In the genomic region with DNA sequence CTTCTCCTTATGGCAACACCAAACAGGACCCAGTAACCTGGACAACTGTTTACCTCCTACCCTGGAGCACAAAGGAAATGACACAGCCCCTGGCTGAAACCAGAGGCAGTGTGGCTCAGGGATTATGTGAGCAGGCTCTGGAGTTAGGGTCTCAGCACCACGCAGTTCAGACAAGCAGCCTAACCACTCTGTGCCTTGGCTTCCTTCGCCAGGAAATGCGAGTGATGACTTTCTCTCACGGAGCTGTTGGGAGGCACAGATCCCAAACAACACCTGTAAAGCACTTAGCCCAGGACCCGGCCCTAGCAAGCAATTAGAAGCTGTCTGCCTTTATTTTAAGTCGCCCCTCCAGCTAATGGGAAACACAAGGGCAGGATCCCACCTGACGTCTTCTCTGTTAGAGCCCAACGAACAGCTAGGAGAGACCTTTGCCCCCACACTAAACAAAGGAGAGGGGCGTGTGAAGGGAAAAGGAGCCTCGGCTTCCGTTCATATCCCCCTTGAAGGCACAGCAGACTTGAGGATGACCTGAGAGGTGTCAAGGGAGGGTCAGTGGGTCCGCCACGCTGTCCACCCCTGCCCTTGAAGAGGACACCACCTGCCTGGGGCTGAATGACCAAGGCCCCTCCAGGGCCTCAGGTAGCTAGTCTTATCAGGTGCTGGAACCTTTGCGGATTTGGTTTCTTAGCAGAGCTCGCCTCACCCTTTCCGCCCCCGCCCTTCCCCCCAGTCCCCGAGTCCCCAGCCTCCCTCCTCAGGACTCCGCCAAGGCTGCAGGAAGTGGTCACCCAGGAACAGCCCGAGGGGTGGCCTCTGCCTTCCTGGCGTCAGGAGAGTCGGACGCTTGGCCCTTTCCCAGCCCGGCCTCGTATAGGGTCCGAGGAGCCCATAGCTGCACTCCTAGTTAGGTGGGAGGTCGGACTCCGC, we compare ENCODE assay signal across 8 cellular contexts. TPM values are rescaled to one million over a fixed set of nuclear protein-coding genes. Genes with fewer than 3 reads are reported as not detected.
DNase-seq lines count a peak whose midpoint lies in the region; FAIRE-seq and TF ChIP-seq lines count a peak whose summit lies in the region.
"Had no signal": no experiment of that assay in that cellular context is flagged by ENCODE, and none has a peak within 500 bp of the region (broad histone marks: within the 10 kb centered on the region; RNA-seq: fewer than 3 reads in every experiment).

No MANE protein-coding gene starts in this region.

- peak overlapping the region; percentile 85 for H3K4me3 Mint-ChIP-seq in activated T-cell treated with anti-CD3 and anti-CD28 coated beads, Interleukin-2, amount 50 U/mL, for 24 hours
- peak overlapping the region; percentile 87 to 95 (median 94) for H3K4me3 Mint-ChIP-seq in nephron

- TF ChIP-seq POLR2A in vagina (IDR thresholded peaks at IDR 0.05), result no peak

- peak overlapping the region; percentile 92 for H3K27ac ChIP-seq in vagina

- intact Hi-C loops in vagina (cut with DNase I), result loop anchor here (10.0 kb wide), 1 partner anchor 107 kb away; a partner anchor contains a TSS

- no peak for TF ChIP-seq CTCF in nephron (IDR thresholded peaks at IDR 0.05; ENCODE audit: unreplicated experiment in 3 of 3)
- no peak for TF ChIP-seq CTCF in vagina (IDR thresholded peaks at IDR 0.05)

- H3K4me3 ChIP-seq in vagina, result peak overlapping the region; percentile 94

- no peaks in the 10 kb centered on the region for H3K36me3 ChIP-seq in vagina

- H3K4me1 ChIP-seq in vagina, result peaks cover 59% of the 10 kb centered on the region

- H3K9me3 ChIP-seq in vagina, result no peaks in the 10 kb centered on the region

- H3K9me3 Mint-ChIP-seq in activated T-cell treated with anti-CD3 and anti-CD28 coated beads, Interleukin-2, amount 50 U/mL, for 24 hours, result no peaks in the 10 kb centered on the region
- no peaks in the 10 kb centered on the region for H3K9me3 Mint-ChIP-seq in nephron

- H3K36me3 Mint-ChIP-seq in activated T-cell treated with anti-CD3 and anti-CD28 coated beads, Interleukin-2, amount 50 U/mL, for 24 hours (ENCODE audit: low read depth), result peaks cover 18% of the 10 kb centered on the region
- no peaks in the 10 kb centered on the region for H3K36me3 Mint-ChIP-seq in nephron (ENCODE audit: low read depth)

- DNase-seq in GM19239 (ENCODE audit: insufficient read length, low spot score) (peak; percentile 61), LHCN-M2 (ENCODE audit: low read depth) (peak; percentile 32), fibroblast of peridontal ligament (ENCODE audit: extremely low read depth) (peak; percentile 29), vagina (ENCODE audit: extremely low spot score in 2 of 2) (no peak), NCI-H128 (lab: John Stamatoyannopoulos, UW; ENCODE audit: unreplicated experiment) (no peak)
- peak; percentile 60 for DNase-seq in activated T-cell treated with anti-CD3 and anti-CD28 coated beads, Interleukin-2, amount 50 U/mL, for 24 hours

- H3K27ac Mint-ChIP-seq in activated T-cell treated with anti-CD3 and anti-CD28 coated beads, Interleukin-2, amount 50 U/mL, for 24 hours, result peak overlapping the region; percentile 90
- H3K27ac Mint-ChIP-seq in nephron, result peak overlapping the region; percentile 70 to 90 (median 86)

- H3K27me3 ChIP-seq in vagina, result no peaks in the 10 kb centered on the region

- FAIRE-seq in GM19239 (lab: Jason Lieb, UNC), result peak; percentile 40
- FAIRE-seq: endometrium had no signal

- no peaks in the 10 kb centered on the region for H3K27me3 Mint-ChIP-seq in activated T-cell treated with anti-CD3 and anti-CD28 coated beads, Interleukin-2, amount 50 U/mL, for 24 hours
- H3K27me3 Mint-ChIP-seq in nephron (ENCODE audit: low read depth), result no peaks in the 10 kb centered on the region

- peaks cover 59% of the 10 kb centered on the region for H3K4me1 Mint-ChIP-seq in activated T-cell treated with anti-CD3 and anti-CD28 coated beads, Interleukin-2, amount 50 U/mL, for 24 hours (ENCODE audit: low read depth)
- H3K4me1 Mint-ChIP-seq in nephron, result peaks cover 45% of the 10 kb centered on the region

RNA-seq across cellular contexts. Expression of a gene that starts 0.8 kb away (rescaled TPM):
- total RNA-seq in LHCN-M2 (2014; rRNA removed) (10.1 and 10.2 TPM in 2 replicates), vagina (38.1 TPM)
- polyA plus RNA-seq in LHCN-M2 (2012), result 13.0 TPM

RNA-seq across cellular contexts. Expression of a gene that starts 7.6 kb away (rescaled TPM):
- total RNA-seq in LHCN-M2 (2014; rRNA removed) (not detected in 2 replicates), vagina (not detected)
- polyA plus RNA-seq in LHCN-M2 (2012), result not detected

RNA-seq across cellular contexts. Expression of a gene that starts 42.7 kb away (rescaled TPM):
- total RNA-seq in LHCN-M2 (2014; rRNA removed) (71.4 and 77.4 TPM in 2 replicates), vagina (47.4 TPM)
- polyA plus RNA-seq in LHCN-M2 (2012), result 57.0 TPM

RNA-seq across cellular contexts. Expression of a gene that starts 59.7 kb away (rescaled TPM):
- total RNA-seq in LHCN-M2 (2014; rRNA removed), result not detected in 2 replicates
- not detected for polyA plus RNA-seq in LHCN-M2 (2012)
- total RNA-seq in vagina, result 2.7 TPM

Comparison
In these comparisons a context has a peak if more than half of its experiments do, and no peak if none do; other contexts are left out.
1. DNase-seq: peak in GM19239 (single experiment), LHCN-M2 (single experiment), activated T-cell treated with anti-CD3 and anti-CD28 coated beads, Interleukin-2, amount 50 U/mL, for 24 hours (single experiment) and fibroblast of peridontal ligament (single experiment); none in vagina (0 of 2) and NCI-H128 (single experiment).